Comparison of ENCODE assay signal across 22 cellular contexts in the genomic region with DNA sequence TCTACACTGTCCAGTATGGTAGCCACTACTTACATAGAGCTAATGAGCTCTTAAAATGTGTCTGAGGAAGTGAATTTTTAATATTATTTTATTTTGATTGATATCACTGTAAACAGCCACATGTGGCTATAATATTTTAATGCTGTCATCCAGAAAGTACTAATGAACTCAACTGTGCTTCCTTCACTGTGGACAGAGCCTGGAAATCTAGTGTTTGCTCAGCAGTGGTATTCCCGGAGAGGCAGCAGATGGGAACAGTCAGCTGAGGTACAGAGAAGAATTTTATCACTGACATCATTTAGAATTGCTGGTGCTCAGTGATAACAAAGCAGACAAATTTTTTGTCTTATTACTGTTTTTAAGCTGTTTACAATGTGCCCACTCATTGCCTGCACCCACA.
DNase-seq lines count a peak whose midpoint lies in the region; ATAC-seq, FAIRE-seq and TF ChIP-seq lines count a peak whose summit lies in the region.
"Had no signal": no experiment of that assay in that cellular context is flagged by ENCODE, and none has a peak within 500 bp of the region (broad histone marks: within the 10 kb centered on the region; RNA-seq: fewer than 3 reads in every experiment).

No MANE protein-coding gene starts in this region.

- RAD21 ChIA-PET in GM12878 (lab: Charles Lee; ENCODE audit: unreplicated experiment): interaction anchor here (1.2 kb wide), 1 partner anchor 9 kb away, joined by 6 read pairs; no protein-coding TSS in a partner anchor

- H3K4me3 ChIP-seq in LNCaP clone FGC (ENCODE audit: low read depth, low read length) (no peak overlapping the region), GM12878 (no peak overlapping the region), prostate gland (no peak overlapping the region), heart left ventricle (no peak overlapping the region)
- H3K4me3 ChIP-seq: A549, HAP-1 had no signal

- no peaks in the 10 kb centered on the region for H3K79me2 ChIP-seq in GM12878 (ENCODE audit: control insufficient read depth, insufficient read depth, low read length)

- H3K4me2 ChIP-seq in GM12878 (ENCODE audit: control insufficient read depth, insufficient read depth): no peak overlapping the region
- H3K4me2 ChIP-seq: A549 had no signal

- H3K27me3 ChIP-seq in GM12878 (replicated peaks in 1 of 2; ENCODE audit: control insufficient read depth in 2 of 2, insufficient read depth in 2 of 2, low read length in 1 of 2) (peaks cover 0 to 4% of the 10 kb centered on the region in 2 experiments; a peak in 2 of 4 replicates), prostate gland (replicated peaks; ENCODE audit: insufficient read depth) (no peaks in the 10 kb centered on the region), heart left ventricle (no peaks in the 10 kb centered on the region)

- H3K4me1 ChIP-seq in GM12878 (ENCODE audit: control insufficient read depth, insufficient read depth, low read length) (no peaks in the 10 kb centered on the region), prostate gland (replicated peaks) (peaks cover 5% of the 10 kb centered on the region), heart left ventricle (peaks cover 0 to 5% (median 0%) of the 10 kb centered on the region in 12 donors)
- H3K4me1 ChIP-seq: A549, HAP-1 had no signal

- SMC1A ChIA-PET in GM12878 (lab: Charles Lee; ENCODE audit: uncharacterized antibody, unreplicated experiment): no interaction called here

- no peaks in the 10 kb centered on the region for H4K20me1 ChIP-seq in GM12878 (ENCODE audit: control insufficient read depth, insufficient read depth)

- in situ Hi-C loops in GM12878 (cut with MboI): no loop called here

- TF ChIP-seq CTCF in LNCaP clone FGC (IDR thresholded peaks at IDR 0.05; ENCODE audit: control insufficient read depth, extremely low read depth, insufficient read depth): no peak
- TF ChIP-seq CTCF in GM12878 (IDR thresholded peaks at IDR 0.05 in 2 of 3, conservative IDR thresholded peaks at IDR 0.05 in 1 of 3; ENCODE audit: control insufficient read depth in 2 of 3, extremely low read depth in 1 of 3, insufficient read depth in 1 of 3, low read depth in 3 of 3, low read length in 3 of 3): no peak
- no peak for TF ChIP-seq CTCF in prostate gland (IDR thresholded peaks at IDR 0.05)
- TF ChIP-seq CTCF in heart left ventricle (IDR thresholded peaks at IDR 0.05): no peak

- POLR2A ChIA-PET in GM12878 (lab: Charles Lee): no interaction called here

- no peak overlapping the region for H2AFZ ChIP-seq in GM12878 (ENCODE audit: control insufficient read depth, low read depth, low read length)

- CTCF ChIA-PET in GM12878 (lab: Yijun Ruan, JAX): interaction anchor here (1.4 to 5.6 kb wide), 2 partner anchors 94 to 102 kb away, joined by 3 to 38 read pairs; no protein-coding TSS in a partner anchor

- ATAC-seq in GM12878: no peak
- no peak for ATAC-seq in GM21381 (IDR thresholded peaks at IDR 0.05; ENCODE audit: unreplicated experiment)
- ATAC-seq in heart left ventricle: no peak
- ATAC-seq: A549; CD8-positive, alpha-beta T cell had no signal

- no peak for TF ChIP-seq EP300 in GM12878 (IDR thresholded peaks at IDR 0.05; ENCODE audit: borderline replicate concordance in 1 of 2, control insufficient read depth in 1 of 2, low read depth in 2 of 2, low read length in 2 of 2)

- DNase-seq in LNCaP clone FGC (ENCODE audit: low read depth): peak; percentile 70
- no peak for DNase-seq in GM12878 (ENCODE audit: low read depth, low spot score)
- no peak for DNase-seq in prostate gland (ENCODE audit: low spot score)
- no peak for DNase-seq in CD1c-positive myeloid dendritic cell (ENCODE audit: extremely low spot score)
- no peak for DNase-seq in heart left ventricle
- DNase-seq: 8988T; ACHN; C1 segment of cervical spinal cord; CD4-positive, CD25-positive, alpha-beta regulatory T cell; CD8-positive, alpha-beta T cell; DMS 273 treated with DMSO at 0.1 percent for 48 hours; DND-41; GOT3; HFFc6 had no signal

- BruUV-seq in GM12878 (replicated peaks; lab: Mats Ljungman, UMichigan): no TSS peak

- intact Hi-C loops in GM12878 (cut with micrococcal nuclease; ENCODE audit: unreplicated experiment): no loop called here
- intact Hi-C loops in prostate gland (cut with DNase I): no loop called here
- intact Hi-C loops in heart left ventricle (cut with DNase I): no loop called here

- H3K27ac ChIP-seq in GM12878 (ENCODE audit: control insufficient read depth, insufficient read depth) (no peak overlapping the region), prostate gland (peak overlapping the region; percentile 10 to 73), heart left ventricle (no peak overlapping the region)
- H3K27ac ChIP-seq: A549 had no signal

- H3K9ac ChIP-seq in GM12878 (ENCODE audit: control insufficient read depth, insufficient read depth, low read length): no peak overlapping the region

- WGBS in GM12878 (ENCODE audit: insufficient coverage, insufficient replicate concordance, low lambda C conversion rate, missing lambda C conversion rate): 48% methylated on average over 1 of the region's 1 CpG
- 43% methylated on average over 1 of the region's 1 CpG for WGBS in prostate gland
- WGBS in heart left ventricle, 4 donors: 27 to 75% (median 74%) methylated on average over 1 of the region's 1 CpG

- H3K36me3 ChIP-seq in GM12878 (ENCODE audit: control insufficient read depth in 2 of 2, insufficient read depth in 2 of 2, low read length in 1 of 2): no peaks in the 10 kb centered on the region
- no peaks in the 10 kb centered on the region for H3K36me3 ChIP-seq in prostate gland
- no peaks in the 10 kb centered on the region for H3K36me3 ChIP-seq in heart left ventricle
- H3K36me3 ChIP-seq: HAP-1 had no signal

- TF ChIP-seq POLR2A in GM12878 (IDR thresholded peaks at IDR 0.05; ENCODE audit: low read depth, low read length) (no peak), prostate gland (IDR thresholded peaks at IDR 0.05) (no peak), heart left ventricle (IDR thresholded peaks at IDR 0.05) (no peak)

- no peaks in the 10 kb centered on the region for H3K9me3 ChIP-seq in GM12878 (replicated peaks; ENCODE audit: control insufficient read depth, insufficient read depth, low read length)
- no peaks in the 10 kb centered on the region for H3K9me3 ChIP-seq in prostate gland
- H3K9me3 ChIP-seq in heart left ventricle: no peaks in the 10 kb centered on the region
- H3K9me3 ChIP-seq: A549, HAP-1 had no signal

- TF ChIP-seq RAD21 in GM12878 (IDR thresholded peaks at IDR 0.05; ENCODE audit: insufficient read depth, low read depth, low read length): no peak

- FAIRE-seq in GM12878 (lab: Jason Lieb, UNC): peak; percentile 13
- FAIRE-seq in islet of Langerhans (lab: Jason Lieb, UNC): peak; percentile 76
- FAIRE-seq: A549, D721Med, G401.6, GM19239, H54 had no signal

TF ChIP-seq in GM12878, 131 proteins besides CTCF, POLR2A, EP300 and RAD21 (continues in another document):
- TF ChIP-seq ZNF274 (IDR thresholded peaks at IDR 0.05; ENCODE audit: insufficient read depth, insufficient read length): no peak
- TF ChIP-seq, protein P1, sequence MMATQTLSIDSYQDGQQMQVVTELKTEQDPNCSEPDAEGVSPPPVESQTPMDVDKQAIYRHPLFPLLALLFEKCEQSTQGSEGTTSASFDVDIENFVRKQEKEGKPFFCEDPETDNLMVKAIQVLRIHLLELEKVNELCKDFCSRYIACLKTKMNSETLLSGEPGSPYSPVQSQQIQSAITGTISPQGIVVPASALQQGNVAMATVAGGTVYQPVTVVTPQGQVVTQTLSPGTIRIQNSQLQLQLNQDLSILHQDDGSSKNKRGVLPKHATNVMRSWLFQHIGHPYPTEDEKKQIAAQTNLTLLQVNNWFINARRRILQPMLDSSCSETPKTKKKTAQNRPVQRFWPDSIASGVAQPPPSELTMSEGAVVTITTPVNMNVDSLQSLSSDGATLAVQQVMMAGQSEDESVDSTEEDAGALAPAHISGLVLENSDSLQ (IDR thresholded peaks at IDR 0.05): no peak
- no peak for TF ChIP-seq SUZ12 (IDR thresholded peaks at IDR 0.05; ENCODE audit: unreplicated experiment)
- TF ChIP-seq PAX5 (IDR thresholded peaks at IDR 0.05; ENCODE audit: borderline replicate concordance, low read depth, low read length): no peak
- no peak for TF ChIP-seq IRF4 (IDR thresholded peaks at IDR 0.05; ENCODE audit: low read depth, low read length)
- TF ChIP-seq, protein P2, sequence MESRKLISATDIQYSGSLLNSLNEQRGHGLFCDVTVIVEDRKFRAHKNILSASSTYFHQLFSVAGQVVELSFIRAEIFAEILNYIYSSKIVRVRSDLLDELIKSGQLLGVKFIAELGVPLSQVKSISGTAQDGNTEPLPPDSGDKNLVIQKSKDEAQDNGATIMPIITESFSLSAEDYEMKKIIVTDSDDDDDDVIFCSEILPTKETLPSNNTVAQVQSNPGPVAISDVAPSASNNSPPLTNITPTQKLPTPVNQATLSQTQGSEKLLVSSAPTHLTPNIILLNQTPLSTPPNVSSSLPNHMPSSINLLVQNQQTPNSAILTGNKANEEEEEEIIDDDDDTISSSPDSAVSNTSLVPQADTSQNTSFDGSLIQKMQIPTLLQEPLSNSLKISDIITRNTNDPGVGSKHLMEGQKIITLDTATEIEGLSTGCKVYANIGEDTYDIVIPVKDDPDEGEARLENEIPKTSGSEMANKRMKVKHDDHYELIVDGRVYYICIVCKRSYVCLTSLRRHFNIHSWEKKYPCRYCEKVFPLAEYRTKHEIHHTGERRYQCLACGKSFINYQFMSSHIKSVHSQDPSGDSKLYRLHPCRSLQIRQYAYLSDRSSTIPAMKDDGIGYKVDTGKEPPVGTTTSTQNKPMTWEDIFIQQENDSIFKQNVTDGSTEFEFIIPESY (IDR thresholded peaks at IDR 0.05): no peak
- TF ChIP-seq EZH2 (IDR thresholded peaks at IDR 0.05; ENCODE audit: borderline replicate concordance, control insufficient read depth, low read depth, low read length): no peak
- no peak for TF ChIP-seq TCF12 (IDR thresholded peaks at IDR 0.05; ENCODE audit: low read depth, low read length)
- no peak for TF ChIP-seq ZZZ3 (IDR thresholded peaks at IDR 0.05; ENCODE audit: control insufficient read depth, insufficient read length, low read depth)
- TF ChIP-seq GATAD2B (conservative IDR thresholded peaks at IDR 0.05; ENCODE audit: low read depth): no peak
- no peak for TF ChIP-seq STAT3 (IDR thresholded peaks at IDR 0.05; ENCODE audit: low read depth, low read length)
- TF ChIP-seq, protein P3, sequence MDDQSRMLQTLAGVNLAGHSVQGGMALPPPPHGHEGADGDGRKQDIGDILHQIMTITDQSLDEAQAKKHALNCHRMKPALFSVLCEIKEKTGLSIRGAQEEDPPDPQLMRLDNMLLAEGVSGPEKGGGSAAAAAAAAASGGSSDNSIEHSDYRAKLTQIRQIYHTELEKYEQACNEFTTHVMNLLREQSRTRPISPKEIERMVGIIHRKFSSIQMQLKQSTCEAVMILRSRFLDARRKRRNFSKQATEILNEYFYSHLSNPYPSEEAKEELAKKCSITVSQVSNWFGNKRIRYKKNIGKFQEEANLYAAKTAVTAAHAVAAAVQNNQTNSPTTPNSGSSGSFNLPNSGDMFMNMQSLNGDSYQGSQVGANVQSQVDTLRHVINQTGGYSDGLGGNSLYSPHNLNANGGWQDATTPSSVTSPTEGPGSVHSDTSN (IDR thresholded peaks at IDR 0.05; ENCODE audit: insufficient replicate concordance, low read depth, low read length): no peak
- no peak for TF ChIP-seq KDM1A (IDR thresholded peaks at IDR 0.05; ENCODE audit: borderline replicate concordance)
- no peak for TF ChIP-seq ZNF217 (IDR thresholded peaks at IDR 0.05)

Comparison
In these comparisons a context has a peak if more than half of its experiments do, and no peak if none do; other contexts are left out.
1. H3K27ac ChIP-seq: peak in prostate gland (2 of 2); none in GM12878 (single experiment) and heart left ventricle (0 of 12).